In genomic region chr15:41512512-41513281, GRCh38 we compare ENCODE assay signal across 8 cellular contexts. TPM values are rescaled to one million over a fixed set of nuclear protein-coding genes. Genes with fewer than 3 reads are reported as not detected.
DNase-seq lines count a peak whose midpoint lies in the region; ATAC-seq lines count a peak whose summit lies in the region.

No MANE protein-coding gene starts in this region.

- peak; percentile 35 to 40 for ATAC-seq in activated T-cell treated with anti-CD3 and anti-CD28 coated beads, Interleukin-2, amount 50 U/mL, for 72 hours (replicated peaks in 1 of 2)

- peaks cover 22% of the 10 kb centered on the region for H3K4me1 Mint-ChIP-seq in activated T-cell treated with anti-CD3 and anti-CD28 coated beads, Interleukin-2, amount 50 U/mL, for 72 hours (ENCODE audit: low read depth)

- peaks cover 30% of the 10 kb centered on the region for H3K27me3 Mint-ChIP-seq in activated T-cell treated with anti-CD3 and anti-CD28 coated beads, Interleukin-2, amount 50 U/mL, for 72 hours (ENCODE audit: low read depth)

- no peaks in the 10 kb centered on the region for H3K9me3 ChIP-seq in iPS-18c (ENCODE audit: control insufficient read depth, insufficient read depth, low read length)

- peak overlapping the region; percentile 83 to 87 for H3K4me3 Mint-ChIP-seq in activated T-cell treated with anti-CD3 and anti-CD28 coated beads, Interleukin-2, amount 50 U/mL, for 72 hours

- no peaks in the 10 kb centered on the region for H3K9me3 Mint-ChIP-seq in activated T-cell treated with anti-CD3 and anti-CD28 coated beads, Interleukin-2, amount 50 U/mL, for 72 hours

- DNase-seq in stimulated activated CD4-positive, alpha-beta T cell treated with anti-CD3 and anti-CD28 coated beads, Interleukin-15, amount 100 ng/mL, for 24 hours, result peak; percentile 50
- DNase-seq in stimulated activated CD4-positive, alpha-beta T cell treated with anti-CD3 and anti-CD28 coated beads, Interleukin-2, amount 100 ng/mL, for 48 hours, result no peak
- peak in 1 of 2 donors; percentile 49 for DNase-seq in activated T-cell treated with anti-CD3 and anti-CD28 coated beads, Interleukin-2, amount 50 U/mL, for 72 hours
- DNase-seq in stimulated activated CD8-positive, alpha-beta memory T cell treated with anti-CD3 and anti-CD28 coated beads, Interleukin-4, amount 100 ng/mL, for 48 hours, result peak; percentile 53
- DNase-seq in putamen (ENCODE audit: low spot score), result no peak
- DNase-seq in NK-92 (lab: John Stamatoyannopoulos, UW; ENCODE audit: unreplicated experiment), result no peak
- no peak for DNase-seq in Kasumi-1 (lab: John Stamatoyannopoulos, UW)

- H3K36me3 Mint-ChIP-seq in activated T-cell treated with anti-CD3 and anti-CD28 coated beads, Interleukin-2, amount 50 U/mL, for 72 hours (ENCODE audit: insufficient read depth in 2 of 2), result peaks cover 0 to 4% of the 10 kb centered on the region in 2 donors

- H3K4me3 ChIP-seq in iPS-18c (ENCODE audit: insufficient read depth, low read depth, low read length), result peak overlapping the region; percentile 52; the same call in 1 of the 2 replicates

- no peak overlapping the region for H3K27ac Mint-ChIP-seq in activated T-cell treated with anti-CD3 and anti-CD28 coated beads, Interleukin-2, amount 50 U/mL, for 72 hours

RNA-seq across cellular contexts. Expression of gene LTK, which starts 0.9 kb away (rescaled TPM):
- 1 to 10 TPM in 1 of 2 donors, under 1 TPM in 1; 0.72 to 1.7 TPM for total RNA-seq in activated T-cell treated with anti-CD3 and anti-CD28 coated beads, Interleukin-2, amount 50 U/mL, for 72 hours

RNA-seq across cellular contexts. Expression of gene ITPKA, which starts 19.0 kb away (rescaled TPM):
- 10 to 100 TPM; 12.9 to 14.9 TPM for total RNA-seq in activated T-cell treated with anti-CD3 and anti-CD28 coated beads, Interleukin-2, amount 50 U/mL, for 72 hours

RNA-seq across cellular contexts. Expression of gene RPAP1, which starts 31.4 kb away (rescaled TPM):
- 10 to 100 TPM; 43.5 to 48.5 TPM for total RNA-seq in activated T-cell treated with anti-CD3 and anti-CD28 coated beads, Interleukin-2, amount 50 U/mL, for 72 hours

RNA-seq across cellular contexts. Expression of gene TYRO3, which starts 46.3 kb away (rescaled TPM):
- 1 to 10 TPM; 2.2 to 3.0 TPM for total RNA-seq in activated T-cell treated with anti-CD3 and anti-CD28 coated beads, Interleukin-2, amount 50 U/mL, for 72 hours

Comparison
In these comparisons a context has a peak if more than half of its experiments do, and no peak if none do; other contexts are left out.
1. DNase-seq: peak in stimulated activated CD4-positive, alpha-beta T cell treated with anti-CD3 and anti-CD28 coated beads, Interleukin-15, amount 100 ng/mL, for 24 hours (single experiment) and stimulated activated CD8-positive, alpha-beta memory T cell treated with anti-CD3 and anti-CD28 coated beads, Interleukin-4, amount 100 ng/mL, for 48 hours (single experiment); none in stimulated activated CD4-positive, alpha-beta T cell treated with anti-CD3 and anti-CD28 coated beads, Interleukin-2, amount 100 ng/mL, for 48 hours (0 of 2), putamen (single experiment), NK-92 (single experiment) and Kasumi-1 (0 of 2).